In genomic region chr14:52220924-52221802, GRCh38 we compare ENCODE assay signal across 12 cellular contexts. TPM values are rescaled to one million over a fixed set of nuclear protein-coding genes. Genes with fewer than 3 reads are reported as not detected.
DNase-seq lines count a peak whose midpoint lies in the region; ATAC-seq and TF ChIP-seq lines count a peak whose summit lies in the region.
"Had no signal": no experiment of that assay in that cellular context is flagged by ENCODE, and none has a peak within 500 bp of the region (broad histone marks: within the 10 kb centered on the region; RNA-seq: fewer than 3 reads in every experiment).

No MANE protein-coding gene starts in this region.

- ATAC-seq in GM18909 (IDR thresholded peaks at IDR 0.05; ENCODE audit: poor library complexity, unreplicated experiment) (peak; percentile 42), mucosa of descending colon (peak; percentile 60), HG02840 (IDR thresholded peaks at IDR 0.05; ENCODE audit: low FRiP score, unreplicated experiment) (no peak)
- peak; percentile 34 to 38 for ATAC-seq in activated T-cell treated with anti-CD3 and anti-CD28 coated beads, Interleukin-2, amount 50 U/mL, for 72 hours (replicated peaks in 1 of 2)

- intact Hi-C loops in mucosa of descending colon (cut with DNase I, micrococcal nuclease) = no loop called here

- H3K27me3 ChIP-seq in BLaER1 treated with 17β-estradiol and CSF1 and Interleukin-3, amounts not matched to agents 10 nM and 100 nM = no peaks in the 10 kb centered on the region

- H3K9ac ChIP-seq in BLaER1 treated with 17β-estradiol and CSF1 and Interleukin-3, amounts not matched to agents 10 nM and 100 nM = no peak overlapping the region; a peak in 1 of 22 replicates
- H3K9ac ChIP-seq: KMS-11 had no signal

- H3K4me2 ChIP-seq in BLaER1 treated with 17β-estradiol and CSF1 and Interleukin-3, amounts not matched to agents 10 nM and 100 nM = peak overlapping the region; percentile 47 to 85 (median 58)
- H3K4me2 ChIP-seq: KMS-11 had no signal

- no peak for TF ChIP-seq CTCF in mucosa of descending colon (IDR thresholded peaks at IDR 0.05)

- H3K4me1 Mint-ChIP-seq in activated T-cell treated with anti-CD3 and anti-CD28 coated beads, Interleukin-2, amount 50 U/mL, for 72 hours (ENCODE audit: low read depth) = peaks cover 12% of the 10 kb centered on the region

- H3K36me3 Mint-ChIP-seq in activated T-cell treated with anti-CD3 and anti-CD28 coated beads, Interleukin-2, amount 50 U/mL, for 72 hours (ENCODE audit: insufficient read depth in 2 of 2) = no peaks in the 10 kb centered on the region

- H3K9me3 ChIP-seq in BLaER1 treated with 17β-estradiol and CSF1 and Interleukin-3, amounts not matched to agents 10 nM and 100 nM (replicated peaks in 1 of 11) = peaks cover 0 to 10% (median 7%) of the 10 kb centered on the region in 11 experiments; a peak in 12 of 22 replicates
- no peaks in the 10 kb centered on the region for H3K9me3 ChIP-seq in mucosa of descending colon

- peak overlapping the region in 2 of 11 experiments; percentile 25 to 47; a peak in 3 of 22 replicates for H3K27ac ChIP-seq in BLaER1 treated with 17β-estradiol and CSF1 and Interleukin-3, amounts not matched to agents 10 nM and 100 nM
- H3K27ac ChIP-seq: KMS-11 had no signal

- H3K9me3 Mint-ChIP-seq in activated T-cell treated with anti-CD3 and anti-CD28 coated beads, Interleukin-2, amount 50 U/mL, for 72 hours = no peaks in the 10 kb centered on the region

- peak overlapping the region; percentile 81 to 85 for H3K4me3 Mint-ChIP-seq in activated T-cell treated with anti-CD3 and anti-CD28 coated beads, Interleukin-2, amount 50 U/mL, for 72 hours

- H4K20me1 ChIP-seq in BLaER1 treated with 17β-estradiol and CSF1 and Interleukin-3, amounts not matched to agents 10 nM and 100 nM = no peaks in the 10 kb centered on the region

- peaks cover 9 to 22% (median 13%) of the 10 kb centered on the region in 10 experiments for H3K4me1 ChIP-seq in BLaER1 treated with 17β-estradiol and CSF1 and Interleukin-3, amounts not matched to agents 10 nM and 100 nM
- H3K4me1 ChIP-seq in mucosa of descending colon (ENCODE audit: low read depth) = no peaks in the 10 kb centered on the region

- H3K27ac Mint-ChIP-seq in activated T-cell treated with anti-CD3 and anti-CD28 coated beads, Interleukin-2, amount 50 U/mL, for 72 hours = peak overlapping the region; percentile 19
- H3K27ac Mint-ChIP-seq: progenitor cell of endocrine pancreas had no signal

- H3K36me3 ChIP-seq in BLaER1 treated with 17β-estradiol and CSF1 and Interleukin-3, amounts not matched to agents 10 nM and 100 nM = no peaks in the 10 kb centered on the region
- H3K36me3 ChIP-seq in mucosa of descending colon (ENCODE audit: low read depth) = no peaks in the 10 kb centered on the region

- peak overlapping the region in 2 of 10 experiments; percentile 14 to 38; a peak in 2 of 20 replicates for H3K4me3 ChIP-seq in BLaER1 treated with 17β-estradiol and CSF1 and Interleukin-3, amounts not matched to agents 10 nM and 100 nM
- H3K4me3 ChIP-seq in mucosa of descending colon = no peak overlapping the region

- H3K27me3 Mint-ChIP-seq in activated T-cell treated with anti-CD3 and anti-CD28 coated beads, Interleukin-2, amount 50 U/mL, for 72 hours (ENCODE audit: low read depth) = no peaks in the 10 kb centered on the region
- H3K27me3 Mint-ChIP-seq: progenitor cell of endocrine pancreas had no signal

- peak in 1 of 2 donors; percentile 3 for DNase-seq in activated T-cell treated with anti-CD3 and anti-CD28 coated beads, Interleukin-2, amount 50 U/mL, for 72 hours
- DNase-seq in mucosa of descending colon (peak in 2 of 3 donors; percentile 16 to 29), NCI-H146 (lab: John Stamatoyannopoulos, UW) (no peak), NCI-H82 (lab: John Stamatoyannopoulos, UW) (no peak), NAMALWA (ENCODE audit: low spot score) (no peak)
- DNase-seq: activated CD4-positive, alpha-beta T cell treated with anti-CD3 and anti-CD28 coated beads, Interleukin-2, amount 50 U/mL, for 48 hours; NK-92 treated with Interleukin-12 subunit alpha and Interleukin-12 subunit beta, amount 100 ng/mL, for 24 hours had no signal

RNA-seq across cellular contexts. Expression of gene PTGDR, which starts 46.3 kb away (rescaled TPM):
- under 1 TPM; 0.19 to 0.60 TPM for total RNA-seq in activated T-cell treated with anti-CD3 and anti-CD28 coated beads, Interleukin-2, amount 50 U/mL, for 72 hours
- 10 to 100 TPM in 2 of 3 donors, 1 to 10 TPM in 1; 10.0 to 23.7 (median 20.9) TPM for total RNA-seq in mucosa of descending colon
- total RNA-seq: progenitor cell of endocrine pancreas had no signal

Comparison
In these comparisons a context has a peak if more than half of its experiments do, and no peak if none do; other contexts are left out.
1. DNase-seq: peak in mucosa of descending colon (2 of 3); none in NCI-H146 (single experiment), NCI-H82 (single experiment) and NAMALWA (single experiment).
2. RNA of gene PTGDR, which starts 46.3 kb away (total RNA-seq): 10.0 to 23.7 TPM in mucosa of descending colon; 0.19 to 0.60 TPM in activated T-cell treated with anti-CD3 and anti-CD28 coated beads, Interleukin-2, amount 50 U/mL, for 72 hours; every median in the first group is over 4 times any median in the second.